ENCODE assay signal across 15 cellular contexts in genomic region chr2:127277028-127277427, GRCh38. TPM values are rescaled to one million over a fixed set of nuclear protein-coding genes. Genes with fewer than 3 reads are reported as not detected.
DNase-seq lines count a peak whose midpoint lies in the region; ATAC-seq and TF ChIP-seq lines count a peak whose summit lies in the region.
"Had no signal": no experiment of that assay in that cellular context is flagged by ENCODE, and none has a peak within 500 bp of the region (broad histone marks: within the 10 kb centered on the region; RNA-seq: fewer than 3 reads in every experiment).

No MANE protein-coding gene starts in this region.

- peaks cover 2% of the 10 kb centered on the region for H3K79me2 ChIP-seq in hepatocyte

- TF ChIP-seq CTCF in hepatocyte (IDR thresholded peaks at IDR 0.05; ENCODE audit: poor library complexity) = no peak

- no peak overlapping the region for H3K4me2 ChIP-seq in hepatocyte
- H3K4me2 ChIP-seq: SK-N-SH had no signal

- no peak overlapping the region for H2AFZ ChIP-seq in hepatocyte

- H3K4me3 ChIP-seq in hepatocyte = no peak overlapping the region
- H3K4me3 ChIP-seq: ascending aorta, lung had no signal

- H3K4me1 ChIP-seq in hepatocyte (ENCODE audit: insufficient read depth) = no peaks in the 10 kb centered on the region
- H3K4me1 ChIP-seq: ascending aorta had no signal

- H3K27me3 ChIP-seq in hepatocyte = no peaks in the 10 kb centered on the region
- H3K27me3 ChIP-seq: ascending aorta had no signal

- no peaks in the 10 kb centered on the region for H3K36me3 ChIP-seq in hepatocyte (replicated peaks; ENCODE audit: insufficient read depth, low read depth)

- WGBS in hepatocyte (ENCODE audit: low lambda C conversion rate, missing lambda C conversion rate) = 96% methylated on average over 2 of the region's 2 CpGs

- ATAC-seq in GM18873 (IDR thresholded peaks at IDR 0.05; ENCODE audit: low FRiP score, unreplicated experiment) (peak; percentile 81), GM21529 (IDR thresholded peaks at IDR 0.05; ENCODE audit: unreplicated experiment) (peak; percentile 85), HG03159 (IDR thresholded peaks at IDR 0.05; ENCODE audit: unreplicated experiment) (peak; percentile 91)

- H4K20me1 ChIP-seq in hepatocyte (ENCODE audit: insufficient read depth, poor library complexity, severe bottlenecking) = no peaks in the 10 kb centered on the region

- H3K27ac ChIP-seq in hepatocyte = no peak overlapping the region
- H3K27ac ChIP-seq: ascending aorta had no signal

- no peaks in the 10 kb centered on the region for H3K9me3 ChIP-seq in hepatocyte (ENCODE audit: low read depth)
- H3K9me3 ChIP-seq: ascending aorta, SK-N-SH had no signal

- peak; percentile 17 for DNase-seq in islet precursor cell
- no peak for DNase-seq in hepatocyte (ENCODE audit: low spot score)
- DNase-seq in cerebellum (ENCODE audit: low spot score) = no peak
- DNase-seq in NCI-H2107 (lab: John Stamatoyannopoulos, UW) = no peak
- no peak for DNase-seq in kidney tubule cell (ENCODE audit: low spot score)
- DNase-seq: activated CD4-positive, alpha-beta memory T cell treated with anti-CD3 and anti-CD28 coated beads for 36 hours; NCI-H446; SK-N-SH; small intestine had no signal

- H3K9me2 ChIP-seq in hepatocyte (replicated peaks; ENCODE audit: insufficient read depth) = no peaks in the 10 kb centered on the region
- H3K9me2 ChIP-seq: SK-N-SH had no signal

RNA-seq across cellular contexts. Expression of gene ERCC3, which starts 16.9 kb away (rescaled TPM):
- total RNA-seq in hepatocyte = 40.7 and 41.7 TPM in 2 replicates
- 36.3 and 43.5 TPM in 2 replicates for polyA plus RNA-seq in hepatocyte
- total RNA-seq in cerebellum = 43.7 TPM

RNA-seq across cellular contexts. Expression of gene CYP27C1, which starts 56.9 kb away (rescaled TPM):
- total RNA-seq in hepatocyte (0.56 and 1.2 TPM in 2 replicates), cerebellum (1.1 TPM)
- polyA plus RNA-seq in hepatocyte = 1.3 and 1.4 TPM in 2 replicates
- total RNA-seq: activated CD4-positive, alpha-beta memory T cell treated with anti-CD3 and anti-CD28 coated beads for 36 hours; ascending aorta had no signal
- polyA plus RNA-seq: IgD-negative memory B cell, SK-N-SH had no signal
